1 cellular context compared by ENCODE assay signal in genomic region chr5:175654807-175655206, GRCh38.
TF ChIP-seq lines count a peak whose summit lies in the region.

No MANE protein-coding gene starts in this region.

TF ChIP-seq in GM23338, 12 proteins besides CTCF, POLR2A, EP300 and RAD21 (continued from another document):
- no peak for TF ChIP-seq ZNF462 (CRISPR knock-in tag; IDR thresholded peaks at IDR 0.05)
- no peak for TF ChIP-seq ZNF331 (CRISPR knock-in tag; IDR thresholded peaks at IDR 0.05; ENCODE audit: low read depth)
- TF ChIP-seq EZH2 (IDR thresholded peaks at IDR 0.05; ENCODE audit: low read depth, unreplicated experiment) = no peak
- TF ChIP-seq JUNB (IDR thresholded peaks at IDR 0.05; ENCODE audit: unreplicated experiment) = no peak
- TF ChIP-seq CREB1 (CRISPR knock-in tag; IDR thresholded peaks at IDR 0.05; ENCODE audit: low read depth) = no peak
